Comparison of ENCODE assay signal across 8 cellular contexts in genomic region chr1:37931148-37931492, GRCh38. TPM values are rescaled to one million over a fixed set of nuclear protein-coding genes. Genes with fewer than 3 reads are reported as not detected.
DNase-seq lines count a peak whose midpoint lies in the region; ATAC-seq and TF ChIP-seq lines count a peak whose summit lies in the region.

No MANE protein-coding gene starts in this region.

- no peaks in the 10 kb centered on the region for H3K9me3 ChIP-seq in smooth muscle cell (replicated peaks; ENCODE audit: low read depth)

- no peaks in the 10 kb centered on the region for H3K36me3 ChIP-seq in smooth muscle cell (ENCODE audit: low read depth)

- H3K27me3 Mint-ChIP-seq in HFFc6 (ENCODE audit: insufficient read depth), result no peaks in the 10 kb centered on the region; the same call in none of the 2 replicates
- no peaks in the 10 kb centered on the region for H3K27me3 Mint-ChIP-seq in activated T-helper 1 cell treated with anti-CD3 and anti-CD28 coated beads, Interleukin-12 subunit alpha, Interleukin-12 subunit beta, Interleukin-2, Interleukin-4 antibody, amounts not matched to agents 30 ng/mL and 10 ng/mL and 1 ng/mL, durations not matched to agents 14 hours and 24 hours and 36 hours (ENCODE audit: insufficient read depth)

- no peak for TF ChIP-seq CTCF in AG10803 (conservative IDR thresholded peaks at IDR 0.05; ENCODE audit: low read length)
- no peak for TF ChIP-seq CTCF in HFFc6 (IDR thresholded peaks at IDR 0.05)
- TF ChIP-seq CTCF in smooth muscle cell (IDR thresholded peaks at IDR 0.05; ENCODE audit: borderline replicate concordance, insufficient read depth, poor library complexity, severe bottlenecking), result no peak

- peaks cover 12% of the 10 kb centered on the region; the same call in 1 of the 2 replicates for H3K36me3 Mint-ChIP-seq in HFFc6 (ENCODE audit: low read depth)
- peaks cover 9% of the 10 kb centered on the region for H3K36me3 Mint-ChIP-seq in activated T-helper 1 cell treated with anti-CD3 and anti-CD28 coated beads, Interleukin-12 subunit alpha, Interleukin-12 subunit beta, Interleukin-2, Interleukin-4 antibody, amounts not matched to agents 30 ng/mL and 10 ng/mL and 1 ng/mL, durations not matched to agents 14 hours and 24 hours and 36 hours (ENCODE audit: low read depth)

- DNase-seq in AG10803 (ENCODE audit: low read depth) (no peak), HFFc6 (no peak), left ventricle myocardium superior (peak; percentile 40), smooth muscle cell (lab: John Stamatoyannopoulos, UW; ENCODE audit: unreplicated experiment) (no peak), pons (ENCODE audit: low spot score) (no peak), sciatic nerve (ENCODE audit: low spot score) (no peak), GM19238 (ENCODE audit: insufficient read length, low spot score) (no peak)
- DNase-seq in activated T-helper 1 cell treated with anti-CD3 and anti-CD28 coated beads, Interleukin-12 subunit alpha, Interleukin-12 subunit beta, Interleukin-2, Interleukin-4 antibody, amounts not matched to agents 30 ng/mL and 10 ng/mL and 1 ng/mL, durations not matched to agents 14 hours and 24 hours and 36 hours (ENCODE audit: low spot score), result no peak

- peak overlapping the region; percentile 26 for H3K27ac ChIP-seq in smooth muscle cell (ENCODE audit: low read depth)

- H2AFZ ChIP-seq in smooth muscle cell (ENCODE audit: low read depth), result no peak overlapping the region

- peaks cover 5% of the 10 kb centered on the region for H3K4me1 ChIP-seq in smooth muscle cell (ENCODE audit: low read depth)

- H3K4me2 ChIP-seq in smooth muscle cell, result peak overlapping the region; percentile 91

- peak overlapping the region; percentile 55 for H3K4me3 ChIP-seq in AG10803 (ENCODE audit: low read length)
- peak overlapping the region; percentile 83 for H3K4me3 ChIP-seq in smooth muscle cell

- H3K9me3 Mint-ChIP-seq in HFFc6, result no peaks in the 10 kb centered on the region
- no peaks in the 10 kb centered on the region for H3K9me3 Mint-ChIP-seq in activated T-helper 1 cell treated with anti-CD3 and anti-CD28 coated beads, Interleukin-12 subunit alpha, Interleukin-12 subunit beta, Interleukin-2, Interleukin-4 antibody, amounts not matched to agents 30 ng/mL and 10 ng/mL and 1 ng/mL, durations not matched to agents 14 hours and 24 hours and 36 hours

- ATAC-seq in left ventricle myocardium superior (peak; percentile 8), sciatic nerve (no peak)

- WGBS in smooth muscle cell (ENCODE audit: low lambda C conversion rate), result 12% methylated on average over 15 of the region's 15 CpGs

- H4K20me1 ChIP-seq in smooth muscle cell (ENCODE audit: low read depth), result peaks cover 31% of the 10 kb centered on the region

- no peaks in the 10 kb centered on the region for H3K27me3 ChIP-seq in smooth muscle cell (ENCODE audit: low read depth)

- intact Hi-C loops in activated T-helper 1 cell treated with anti-CD3 and anti-CD28 coated beads, Interleukin-12 subunit alpha, Interleukin-12 subunit beta, Interleukin-2, Interleukin-4 antibody, amounts not matched to agents 30 ng/mL and 10 ng/mL and 1 ng/mL, durations not matched to agents 14 hours and 24 hours and 36 hours (cut with micrococcal nuclease), result loop anchor here (1.0 to 2.0 kb wide), 6 partner anchors 16 to 452 kb away; partner anchors contain the start of genes CDCA8, INPP5B, MTF1 and SF3A3
- intact Hi-C loops in left ventricle myocardium superior (cut with micrococcal nuclease), result no loop called here
- intact Hi-C loops in sciatic nerve (cut with DNase I), result no loop called here

- peaks cover 22% of the 10 kb centered on the region for H3K79me2 ChIP-seq in smooth muscle cell (ENCODE audit: low read depth)

- peaks cover 11% of the 10 kb centered on the region for H3F3A ChIP-seq in smooth muscle cell (ENCODE audit: low read depth)

- peaks cover 38% of the 10 kb centered on the region for H3K4me1 Mint-ChIP-seq in HFFc6 (ENCODE audit: low read depth)
- peaks cover 29% of the 10 kb centered on the region for H3K4me1 Mint-ChIP-seq in activated T-helper 1 cell treated with anti-CD3 and anti-CD28 coated beads, Interleukin-12 subunit alpha, Interleukin-12 subunit beta, Interleukin-2, Interleukin-4 antibody, amounts not matched to agents 30 ng/mL and 10 ng/mL and 1 ng/mL, durations not matched to agents 14 hours and 24 hours and 36 hours (ENCODE audit: low read depth)

- peak overlapping the region; percentile 91 for H3K4me3 Mint-ChIP-seq in HFFc6
- peak overlapping the region; percentile 95 for H3K4me3 Mint-ChIP-seq in activated T-helper 1 cell treated with anti-CD3 and anti-CD28 coated beads, Interleukin-12 subunit alpha, Interleukin-12 subunit beta, Interleukin-2, Interleukin-4 antibody, amounts not matched to agents 30 ng/mL and 10 ng/mL and 1 ng/mL, durations not matched to agents 14 hours and 24 hours and 36 hours

- peak overlapping the region; percentile 72 for H3K9ac ChIP-seq in smooth muscle cell (ENCODE audit: low read depth)

- peak overlapping the region; percentile 67 for H3K27ac Mint-ChIP-seq in HFFc6
- peak overlapping the region; percentile 81 for H3K27ac Mint-ChIP-seq in activated T-helper 1 cell treated with anti-CD3 and anti-CD28 coated beads, Interleukin-12 subunit alpha, Interleukin-12 subunit beta, Interleukin-2, Interleukin-4 antibody, amounts not matched to agents 30 ng/mL and 10 ng/mL and 1 ng/mL, durations not matched to agents 14 hours and 24 hours and 36 hours

RNA-seq across cellular contexts. Expression of gene INPP5B, which starts 15.7 kb away (rescaled TPM):
- total RNA-seq in HFFc6 (2021; fragmentation: NEBNext Ultra II Directional; extraction: Animal tissue kit (Norgen Biotek cat#: 25700)), result 10 to 100 TPM in 4 of 6 experiments, 1 to 10 TPM in 2; 9.6 to 16.0 (median 12.7) TPM
- total RNA-seq in activated T-helper 1 cell treated with anti-CD3 and anti-CD28 coated beads, Interleukin-12 subunit alpha, Interleukin-12 subunit beta, Interleukin-2, Interleukin-4 antibody, amounts not matched to agents 30 ng/mL and 10 ng/mL and 1 ng/mL, durations not matched to agents 14 hours and 24 hours and 36 hours, result 23.6 and 27.2 TPM in 2 replicates
- total RNA-seq in left ventricle myocardium superior (12.0 TPM), smooth muscle cell (11.0 and 12.0 TPM in 2 replicates), sciatic nerve (44.4 TPM)
- 5.8 and 6.7 TPM in 2 replicates for polyA plus RNA-seq in smooth muscle cell

RNA-seq across cellular contexts. Expression of gene SF3A3, which starts 58.7 kb away (rescaled TPM):
- total RNA-seq in HFFc6 (2021; fragmentation: NEBNext Ultra II Directional; extraction: Animal tissue kit (Norgen Biotek cat#: 25700)), result 10 to 100 TPM; 71.6 to 91.6 (median 81.3) TPM
- total RNA-seq in activated T-helper 1 cell treated with anti-CD3 and anti-CD28 coated beads, Interleukin-12 subunit alpha, Interleukin-12 subunit beta, Interleukin-2, Interleukin-4 antibody, amounts not matched to agents 30 ng/mL and 10 ng/mL and 1 ng/mL, durations not matched to agents 14 hours and 24 hours and 36 hours, result 136 and 138 TPM in 2 replicates
- total RNA-seq in left ventricle myocardium superior (28.2 TPM), smooth muscle cell (74.9 and 79.6 TPM in 2 replicates), sciatic nerve (47.9 TPM)
- 50.8 and 54.0 TPM in 2 replicates for polyA plus RNA-seq in smooth muscle cell
